Comparison of ENCODE assay signal across 8 cellular contexts in genomic region chr11:11077898-11078297, GRCh38.
"Had no signal": no experiment of that assay in that cellular context is flagged by ENCODE, and none has a peak within 500 bp of the region (broad histone marks: within the 10 kb centered on the region; RNA-seq: fewer than 3 reads in every experiment).

No MANE protein-coding gene starts in this region.

- H2AFZ ChIP-seq: GM23248 had no signal

- H3K4me3 Mint-ChIP-seq: H9, HFFc6, IgD-negative memory B cell had no signal

- DNase-seq: GOT3, H9 had no signal

- H3K4me1 Mint-ChIP-seq: IgD-negative memory B cell had no signal

- H3K27ac ChIP-seq: GM23248, HL-60 had no signal

- H3K4me3 ChIP-seq: GM23248 had no signal

- H3K9ac ChIP-seq: GM23248 had no signal

- ATAC-seq: HCT116, HepG2 had no signal

- H3K27ac Mint-ChIP-seq: H9, HFFc6 had no signal
